13 cellular contexts compared by ENCODE assay signal in genomic region chr12:65327207-65328076, GRCh38. TPM values are rescaled to one million over a fixed set of nuclear protein-coding genes. Genes with fewer than 3 reads are reported as not detected.
DNase-seq lines count a peak whose midpoint lies in the region; ATAC-seq and TF ChIP-seq lines count a peak whose summit lies in the region.
"Had no signal": no experiment of that assay in that cellular context is flagged by ENCODE, and none has a peak within 500 bp of the region (broad histone marks: within the 10 kb centered on the region; RNA-seq: fewer than 3 reads in every experiment).

No MANE protein-coding gene starts in this region.

- no peaks in the 10 kb centered on the region for H3K9me3 ChIP-seq in thoracic aorta

- H3K27me3 Mint-ChIP-seq in HFFc6 (ENCODE audit: insufficient read depth), result no peaks in the 10 kb centered on the region; the same call in 1 of the 2 replicates

- peak; percentile 63 for DNase-seq in HFFc6
- peak; percentile 47 to 74 for DNase-seq in cardiac fibroblast (ENCODE audit: low read depth in 2 of 2)
- DNase-seq in left kidney (ENCODE audit: low read depth, low spot score), result peak; percentile 58
- DNase-seq in thoracic aorta (ENCODE audit: low spot score), result no peak
- no peak for DNase-seq in OCI-M2 (lab: John Stamatoyannopoulos, UW; ENCODE audit: unreplicated experiment)
- no peak for DNase-seq in NOMO-1 treated with DMSO at 0.1 percent for 48 hours (lab: John Stamatoyannopoulos, UW; ENCODE audit: unreplicated experiment)
- DNase-seq: activated T-cell treated with anti-CD3 and anti-CD28 coated beads, Interleukin-2, amount 50 U/mL, for 1 hour; DND-41; glutamatergic neuron; Kasumi-1; NCI-H345; WERI-Rb-1 had no signal

- H3K4me1 ChIP-seq in thoracic aorta (ENCODE audit: control insufficient read depth in 1 of 2, low read depth in 2 of 2), result peaks cover 15 to 39% of the 10 kb centered on the region in 2 donors

- peaks cover 66% of the 10 kb centered on the region for H3K4me1 Mint-ChIP-seq in HFFc6 (ENCODE audit: low read depth)

- peak overlapping the region; percentile 42 to 50 for H3K27ac ChIP-seq in thoracic aorta
- H3K27ac ChIP-seq: WERI-Rb-1 had no signal

- ATAC-seq in thoracic aorta (ENCODE audit: insufficient number of reproducible peaks, low FRiP score, low read depth) (peak; percentile 45), GM21360 (IDR thresholded peaks at IDR 0.05; ENCODE audit: unreplicated experiment) (no peak)

- H3K36me3 ChIP-seq in thoracic aorta, result peaks cover 13% of the 10 kb centered on the region
- H3K36me3 ChIP-seq: WERI-Rb-1 had no signal

- no peak overlapping the region for H3K4me3 ChIP-seq in cardiac fibroblast (replicated peaks in 1 of 2; ENCODE audit: low read depth in 2 of 2, low read length in 2 of 2)
- H3K4me3 ChIP-seq in thoracic aorta, result peak overlapping the region; percentile 7

- H3K27me3 ChIP-seq in thoracic aorta (replicated peaks; ENCODE audit: insufficient read depth), result no peaks in the 10 kb centered on the region

- H3K4me3 Mint-ChIP-seq in HFFc6, result peak overlapping the region; percentile 71

- H3K36me3 Mint-ChIP-seq in HFFc6 (ENCODE audit: low read depth), result peaks cover 33% of the 10 kb centered on the region

- TF ChIP-seq CTCF in HFFc6 (IDR thresholded peaks at IDR 0.05) (no peak), cardiac fibroblast (IDR thresholded peaks at IDR 0.05; ENCODE audit: low read depth, low read length) (no peak), thoracic aorta (IDR thresholded peaks at IDR 0.05) (no peak)

- no peaks in the 10 kb centered on the region for H3K9me3 Mint-ChIP-seq in HFFc6

- H3K27ac Mint-ChIP-seq in HFFc6, result peak overlapping the region; percentile 89

RNA-seq across cellular contexts. Expression of gene MSRB3, which starts 49.0 kb away (rescaled TPM):
- total RNA-seq in HFFc6 (2021; fragmentation: NEBNext Ultra II Directional; extraction: Animal tissue kit (Norgen Biotek cat#: 25700)), result 100 to 1,000 TPM; 108 to 143 (median 127) TPM
- total RNA-seq in thoracic aorta, result 100 to 1,000 TPM; 221 to 232 TPM

Comparison
In these comparisons a context has a peak if more than half of its experiments do, and no peak if none do; other contexts are left out.
1. DNase-seq: peak in HFFc6 (single experiment), cardiac fibroblast (2 of 2) and left kidney (single experiment); none in thoracic aorta (single experiment), OCI-M2 (single experiment) and NOMO-1 treated with DMSO at 0.1 percent for 48 hours (single experiment).